8 cellular contexts compared by ENCODE assay signal in the genomic region with DNA sequence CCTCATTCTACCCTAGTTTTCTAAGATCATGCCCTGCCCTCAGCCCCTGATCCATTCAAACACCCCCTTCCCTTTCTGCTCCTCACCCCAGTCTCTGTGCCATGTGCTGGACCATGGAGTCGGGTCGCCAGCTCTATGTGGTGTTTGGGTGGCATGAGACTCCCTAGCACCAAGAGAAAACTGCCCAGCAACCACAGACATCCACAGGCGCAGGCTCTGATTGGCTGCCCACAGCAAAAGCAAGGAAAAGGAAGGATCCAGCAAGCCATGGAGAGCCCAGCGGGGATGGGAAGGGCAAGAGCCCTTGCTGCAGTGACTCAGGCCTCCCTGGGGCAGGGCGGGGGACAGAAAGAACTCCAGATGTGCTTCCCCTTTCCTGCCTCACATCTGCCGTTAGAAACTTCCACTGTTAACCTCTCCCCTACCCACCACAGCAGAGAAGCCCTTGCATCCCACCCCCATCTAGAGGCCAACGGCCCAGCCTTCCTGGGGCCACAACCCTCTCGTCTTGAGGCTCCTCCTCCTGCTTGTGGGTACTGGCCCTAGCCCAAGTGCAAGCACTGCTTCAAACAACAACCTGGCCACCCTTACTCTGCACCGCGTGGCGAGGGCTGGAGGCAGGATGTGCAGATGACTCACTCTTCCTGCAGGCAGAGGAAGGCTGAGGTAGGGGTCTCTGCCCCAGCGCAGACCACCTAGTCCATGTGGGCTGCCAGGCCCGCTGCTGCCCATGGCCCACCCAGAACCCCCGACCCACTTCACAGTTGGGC. TPM values are rescaled to one million over a fixed set of nuclear protein-coding genes. Genes with fewer than 3 reads are reported as not detected.
DNase-seq lines count a peak whose midpoint lies in the region; TF ChIP-seq lines count a peak whose summit lies in the region.

No MANE protein-coding gene starts in this region.

- peaks cover 86% of the 10 kb centered on the region for H3K4me1 Mint-ChIP-seq in HFFc6 (ENCODE audit: low read depth)
- peaks cover 95% of the 10 kb centered on the region for H3K4me1 Mint-ChIP-seq in activated CD4-positive, alpha-beta T cell treated with anti-CD3 and anti-CD28 coated beads, Interleukin-2, amount 10 ng/mL, durations not matched to agents 7 days and 5 days

- intact Hi-C loops in lower leg skin (cut with DNase I; ENCODE audit: low total_unique reads) = no loop called here

- TF ChIP-seq CTCF in HFFc6 (IDR thresholded peaks at IDR 0.05) = no peak
- TF ChIP-seq CTCF in lower leg skin (IDR thresholded peaks at IDR 0.05) = no peak

- 1 to 4% methylated on average over 13 to 14 of the region's 14 CpGs for WGBS in lower leg skin, 2 donors

- peak overlapping the region; percentile 79 for H3K4me3 Mint-ChIP-seq in HFFc6
- peak overlapping the region; percentile 75 for H3K4me3 Mint-ChIP-seq in activated CD4-positive, alpha-beta T cell treated with anti-CD3 and anti-CD28 coated beads, Interleukin-2, amount 10 ng/mL, durations not matched to agents 7 days and 5 days

- DNase-seq in ELR (ENCODE audit: low read depth) (peak; percentile 98), HFFc6 (peak; percentile 97), NCI-H226 (peak; percentile 93), dermis blood vessel endothelial cell (peak; percentile 95), lower leg skin (ENCODE audit: low spot score in 2 of 2) (peak; percentile 95 to 98), NCI-H1417 treated with DMSO at 0.1 percent for 48 hours (lab: John Stamatoyannopoulos, UW) (no peak)
- DNase-seq in activated CD4-positive, alpha-beta T cell treated with anti-CD3 and anti-CD28 coated beads, Interleukin-2, amount 10 ng/mL, durations not matched to agents 7 days and 5 days = peak; percentile 92
- peak; percentile 57 to 62 for DNase-seq in stimulated activated CD8-positive, alpha-beta memory T cell treated with anti-CD3 and anti-CD28 coated beads, Interleukin-2, amount 100 ng/mL, for 1 hour (ENCODE audit: low read depth in 2 of 2)

- no peak for TF ChIP-seq POLR2A in lower leg skin (IDR thresholded peaks at IDR 0.05)

- CTCF ChIA-PET in activated CD4-positive, alpha-beta T cell treated with anti-CD3 and anti-CD28 coated beads, Interleukin-2, amount 10 ng/mL, durations not matched to agents 7 days and 5 days (lab: Charles Lee) = interaction anchor here (0.7 to 11.8 kb wide), 9 partner anchors 13 to 166 kb away, joined by 3 to 85 read pairs (median 5); partner anchors contain the start of genes AHNAK and TUT1

- peaks cover 19% of the 10 kb centered on the region for H3K36me3 Mint-ChIP-seq in HFFc6 (ENCODE audit: low read depth)
- peaks cover 31% of the 10 kb centered on the region for H3K36me3 Mint-ChIP-seq in activated CD4-positive, alpha-beta T cell treated with anti-CD3 and anti-CD28 coated beads, Interleukin-2, amount 10 ng/mL, durations not matched to agents 7 days and 5 days (ENCODE audit: low read depth)

- H3K9me3 Mint-ChIP-seq in HFFc6 = no peaks in the 10 kb centered on the region
- no peaks in the 10 kb centered on the region for H3K9me3 Mint-ChIP-seq in activated CD4-positive, alpha-beta T cell treated with anti-CD3 and anti-CD28 coated beads, Interleukin-2, amount 10 ng/mL, durations not matched to agents 7 days and 5 days

- peaks cover 10% of the 10 kb centered on the region for H3K27me3 Mint-ChIP-seq in HFFc6 (ENCODE audit: insufficient read depth)
- no peaks in the 10 kb centered on the region for H3K27me3 Mint-ChIP-seq in activated CD4-positive, alpha-beta T cell treated with anti-CD3 and anti-CD28 coated beads, Interleukin-2, amount 10 ng/mL, durations not matched to agents 7 days and 5 days

- H3K27ac Mint-ChIP-seq in HFFc6 = peak overlapping the region; percentile 98
- H3K27ac Mint-ChIP-seq in activated CD4-positive, alpha-beta T cell treated with anti-CD3 and anti-CD28 coated beads, Interleukin-2, amount 10 ng/mL, durations not matched to agents 7 days and 5 days = peak overlapping the region; percentile 99

- no peak overlapping the region for H3K4me3 ChIP-seq in lower leg skin (ENCODE audit: low read depth, poor library complexity, severe bottlenecking)

- POLR2A ChIA-PET in activated CD4-positive, alpha-beta T cell treated with anti-CD3 and anti-CD28 coated beads, Interleukin-2, amount 10 ng/mL, durations not matched to agents 7 days and 5 days (lab: Charles Lee) = interaction anchor here (1.1 to 1.5 kb wide), 4 partner anchors 9 to 35 kb away, joined by 3 to 7 read pairs (median 5); partner anchors contain the start of genes AHNAK, EEF1G and TUT1

RNA-seq across cellular contexts. Expression of gene AHNAK, which starts 9.7 kb away (rescaled TPM):
- total RNA-seq in HFFc6 (2021; fragmentation: NEBNext Ultra II Directional; extraction: Animal tissue kit (Norgen Biotek cat#: 25700)) = 100 to 1,000 TPM; 426 to 589 (median 452) TPM
- total RNA-seq in activated CD4-positive, alpha-beta T cell treated with anti-CD3 and anti-CD28 coated beads, Interleukin-2, amount 10 ng/mL, durations not matched to agents 7 days and 5 days = 100 to 1,000 TPM; 206 to 237 TPM
- total RNA-seq in dermis blood vessel endothelial cell (517 and 766 TPM in 2 replicates), lower leg skin (1,000 to 10,000 TPM; 1,345 to 1,611 (median 1,532) TPM)

RNA-seq across cellular contexts. Expression of gene EEF1G, which starts 17.4 kb away (rescaled TPM):
- total RNA-seq in HFFc6 (2021; fragmentation: NEBNext Ultra II Directional; extraction: Animal tissue kit (Norgen Biotek cat#: 25700)) = 1,000 to 10,000 TPM; 1,302 to 1,474 (median 1,327) TPM
- 1,000 to 10,000 TPM; 1,239 to 1,470 TPM for total RNA-seq in activated CD4-positive, alpha-beta T cell treated with anti-CD3 and anti-CD28 coated beads, Interleukin-2, amount 10 ng/mL, durations not matched to agents 7 days and 5 days
- total RNA-seq in dermis blood vessel endothelial cell (1,345 and 1,561 TPM in 2 replicates), lower leg skin (1,000 to 10,000 TPM; 2,343 to 3,224 (median 2,571) TPM)

RNA-seq across cellular contexts. Expression of gene TUT1, which starts 35.0 kb away (rescaled TPM):
- 10 to 100 TPM; 14.6 to 18.0 (median 16.9) TPM for total RNA-seq in HFFc6 (2021; fragmentation: NEBNext Ultra II Directional; extraction: Animal tissue kit (Norgen Biotek cat#: 25700))
- total RNA-seq in activated CD4-positive, alpha-beta T cell treated with anti-CD3 and anti-CD28 coated beads, Interleukin-2, amount 10 ng/mL, durations not matched to agents 7 days and 5 days = 10 to 100 TPM; 24.1 to 26.0 TPM
- total RNA-seq in dermis blood vessel endothelial cell (13.8 and 15.1 TPM in 2 replicates), lower leg skin (10 to 100 TPM; 11.0 to 29.8 (median 15.8) TPM)

RNA-seq across cellular contexts. Expression of gene MTA2, which starts 45.4 kb away (rescaled TPM):
- 100 to 1,000 TPM in 2 of 6 experiments, 10 to 100 TPM in 4; 89.6 to 106 (median 95.8) TPM for total RNA-seq in HFFc6 (2021; fragmentation: NEBNext Ultra II Directional; extraction: Animal tissue kit (Norgen Biotek cat#: 25700))
- total RNA-seq in activated CD4-positive, alpha-beta T cell treated with anti-CD3 and anti-CD28 coated beads, Interleukin-2, amount 10 ng/mL, durations not matched to agents 7 days and 5 days = 100 to 1,000 TPM; 270 to 299 TPM
- total RNA-seq in dermis blood vessel endothelial cell (190 and 209 TPM in 2 replicates), lower leg skin (100 to 1,000 TPM in 2 of 4 donors, 10 to 100 TPM in 2; 91.3 to 139 (median 98.3) TPM)

RNA-seq across cellular contexts. Expression of gene EML3, which starts 56.3 kb away (rescaled TPM):
- total RNA-seq in HFFc6 (2021; fragmentation: NEBNext Ultra II Directional; extraction: Animal tissue kit (Norgen Biotek cat#: 25700)) = 10 to 100 TPM; 32.5 to 39.6 (median 36.4) TPM
- total RNA-seq in activated CD4-positive, alpha-beta T cell treated with anti-CD3 and anti-CD28 coated beads, Interleukin-2, amount 10 ng/mL, durations not matched to agents 7 days and 5 days = 100 to 1,000 TPM; 137 to 144 TPM
- total RNA-seq in dermis blood vessel endothelial cell (40.2 and 42.1 TPM in 2 replicates), lower leg skin (10 to 100 TPM; 39.5 to 61.0 (median 42.9) TPM)
